Comparison of ENCODE assay signal across 8 cellular contexts in genomic region chr4:7803992-7804758, GRCh38.
DNase-seq lines count a peak whose midpoint lies in the region; ATAC-seq, FAIRE-seq and TF ChIP-seq lines count a peak whose summit lies in the region.

No MANE protein-coding gene starts in this region.

- H3K27ac Mint-ChIP-seq in natural killer cell treated with Interleukin-12 subunit alpha and Interleukin-12 subunit beta and Interleukin-15 and Interleukin-18, amount 100 ng/mL, for 72 hours: no peak overlapping the region

- peak; percentile 13 for FAIRE-seq in G401.6 (lab: Jason Lieb, UNC)

- TF ChIP-seq CTCF in fibroblast of mammary gland (conservative IDR thresholded peaks at IDR 0.05; ENCODE audit: control insufficient read depth, insufficient read depth, low read depth, low read length): peak; percentile 96

- ATAC-seq in HG03354 (IDR thresholded peaks at IDR 0.05; ENCODE audit: poor library complexity, severe bottlenecking, unreplicated experiment) (peak; percentile 61), GM19328 (IDR thresholded peaks at IDR 0.05; ENCODE audit: unreplicated experiment) (no peak)
- peak; percentile 62 to 74 for ATAC-seq in activated T-cell treated with anti-CD3 and anti-CD28 coated beads, Interleukin-2, amount 50 U/mL, for 4 hours
- peak; percentile 68 to 74 for ATAC-seq in natural killer cell treated with Interleukin-12 subunit alpha and Interleukin-12 subunit beta and Interleukin-15 and Interleukin-18, amount 100 ng/mL, for 72 hours

- H3K36me3 Mint-ChIP-seq in activated T-cell treated with anti-CD3 and anti-CD28 coated beads, Interleukin-2, amount 50 U/mL, for 4 hours (ENCODE audit: insufficient read depth): peaks cover 23% of the 10 kb centered on the region
- H3K36me3 Mint-ChIP-seq in natural killer cell treated with Interleukin-12 subunit alpha and Interleukin-12 subunit beta and Interleukin-15 and Interleukin-18, amount 100 ng/mL, for 72 hours: no peaks in the 10 kb centered on the region

- no peaks in the 10 kb centered on the region for H3K27me3 Mint-ChIP-seq in activated T-cell treated with anti-CD3 and anti-CD28 coated beads, Interleukin-2, amount 50 U/mL, for 4 hours (ENCODE audit: low read depth)
- H3K27me3 Mint-ChIP-seq in natural killer cell treated with Interleukin-12 subunit alpha and Interleukin-12 subunit beta and Interleukin-15 and Interleukin-18, amount 100 ng/mL, for 72 hours: peaks cover 0 to 6% of the 10 kb centered on the region in 2 donors

- DNase-seq in OCI-M1 (lab: John Stamatoyannopoulos, UW) (peak; percentile 85), fibroblast of mammary gland (ENCODE audit: low read depth) (peak; percentile 81)
- DNase-seq in activated T-cell treated with anti-CD3 and anti-CD28 coated beads, Interleukin-2, amount 50 U/mL, for 4 hours: peak; percentile 83
- peak; percentile 71 for DNase-seq in natural killer cell treated with Interleukin-12 subunit alpha and Interleukin-12 subunit beta and Interleukin-15 and Interleukin-18, amount 100 ng/mL, for 72 hours (ENCODE audit: low spot score)
- DNase-seq in stimulated activated naive CD4-positive, alpha-beta T cell treated with Interleukin-2 at 50 U/mL for 16 hours (lab: John Stamatoyannopoulos, UW): peak; percentile 75

- H3K4me3 ChIP-seq in fibroblast of mammary gland (ENCODE audit: control insufficient read depth, low read depth, low read length): no peak overlapping the region

- H3K4me3 Mint-ChIP-seq in activated T-cell treated with anti-CD3 and anti-CD28 coated beads, Interleukin-2, amount 50 U/mL, for 4 hours: no peak overlapping the region
- H3K4me3 Mint-ChIP-seq in natural killer cell treated with Interleukin-12 subunit alpha and Interleukin-12 subunit beta and Interleukin-15 and Interleukin-18, amount 100 ng/mL, for 72 hours: no peak overlapping the region

- H3K9me3 Mint-ChIP-seq in activated T-cell treated with anti-CD3 and anti-CD28 coated beads, Interleukin-2, amount 50 U/mL, for 4 hours: no peaks in the 10 kb centered on the region
- H3K9me3 Mint-ChIP-seq in natural killer cell treated with Interleukin-12 subunit alpha and Interleukin-12 subunit beta and Interleukin-15 and Interleukin-18, amount 100 ng/mL, for 72 hours: no peaks in the 10 kb centered on the region

- peaks cover 16% of the 10 kb centered on the region for H3K4me1 Mint-ChIP-seq in activated T-cell treated with anti-CD3 and anti-CD28 coated beads, Interleukin-2, amount 50 U/mL, for 4 hours (ENCODE audit: low read depth)
- H3K4me1 Mint-ChIP-seq in natural killer cell treated with Interleukin-12 subunit alpha and Interleukin-12 subunit beta and Interleukin-15 and Interleukin-18, amount 100 ng/mL, for 72 hours (ENCODE audit: low read depth in 2 of 2): peaks cover 5 to 8% of the 10 kb centered on the region in 2 donors
